ENCODE assay signal across 1 cellular context in the genomic region with DNA sequence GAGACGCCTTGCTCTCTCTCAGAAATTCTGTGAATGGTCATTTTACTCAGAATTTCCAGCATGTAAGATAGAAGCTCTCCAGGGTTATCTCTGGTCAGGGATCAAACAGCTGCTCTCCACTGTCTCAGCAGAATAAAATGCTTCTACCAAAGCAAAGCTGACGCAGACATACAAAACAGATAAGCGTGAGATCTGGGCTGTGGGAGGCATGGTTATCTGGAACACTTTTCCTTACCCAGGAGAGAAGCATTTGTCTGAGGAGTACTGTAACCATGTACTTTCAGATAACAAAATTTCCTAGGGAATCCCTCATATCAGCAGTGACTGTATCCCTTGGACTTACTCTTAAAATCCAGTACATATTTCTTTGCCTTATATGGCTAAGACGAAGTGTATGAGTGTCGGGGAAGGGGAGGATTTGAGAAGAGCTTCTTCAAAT.
TF ChIP-seq lines count a peak whose summit lies in the region.

No MANE protein-coding gene starts in this region.

TF ChIP-seq in K562, 482 proteins besides CTCF, POLR2A, EP300 and RAD21 (continued from another document and continues in another):
- TF ChIP-seq, protein P1, sequence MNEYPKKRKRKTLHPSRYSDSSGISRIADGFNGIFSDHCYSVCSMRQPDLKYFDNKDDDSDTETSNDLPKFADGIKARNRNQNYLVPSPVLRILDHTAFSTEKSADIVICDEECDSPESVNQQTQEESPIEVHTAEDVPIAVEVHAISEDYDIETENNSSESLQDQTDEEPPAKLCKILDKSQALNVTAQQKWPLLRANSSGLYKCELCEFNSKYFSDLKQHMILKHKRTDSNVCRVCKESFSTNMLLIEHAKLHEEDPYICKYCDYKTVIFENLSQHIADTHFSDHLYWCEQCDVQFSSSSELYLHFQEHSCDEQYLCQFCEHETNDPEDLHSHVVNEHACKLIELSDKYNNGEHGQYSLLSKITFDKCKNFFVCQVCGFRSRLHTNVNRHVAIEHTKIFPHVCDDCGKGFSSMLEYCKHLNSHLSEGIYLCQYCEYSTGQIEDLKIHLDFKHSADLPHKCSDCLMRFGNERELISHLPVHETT (CRISPR knock-in tag; conservative IDR thresholded peaks at IDR 0.05 in 1 of 2, IDR thresholded peaks at IDR 0.05 in 1 of 2): peak in 1 of 2 experiments; percentile 84; a peak in 2 of 4 replicates
- TF ChIP-seq MEIS2 (IDR thresholded peaks at IDR 0.05; ENCODE audit: partially characterized antibody): peak; percentile 70
- TF ChIP-seq PML (IDR thresholded peaks at IDR 0.05; ENCODE audit: low read length): peak; percentile 96
- TF ChIP-seq, protein P2, sequence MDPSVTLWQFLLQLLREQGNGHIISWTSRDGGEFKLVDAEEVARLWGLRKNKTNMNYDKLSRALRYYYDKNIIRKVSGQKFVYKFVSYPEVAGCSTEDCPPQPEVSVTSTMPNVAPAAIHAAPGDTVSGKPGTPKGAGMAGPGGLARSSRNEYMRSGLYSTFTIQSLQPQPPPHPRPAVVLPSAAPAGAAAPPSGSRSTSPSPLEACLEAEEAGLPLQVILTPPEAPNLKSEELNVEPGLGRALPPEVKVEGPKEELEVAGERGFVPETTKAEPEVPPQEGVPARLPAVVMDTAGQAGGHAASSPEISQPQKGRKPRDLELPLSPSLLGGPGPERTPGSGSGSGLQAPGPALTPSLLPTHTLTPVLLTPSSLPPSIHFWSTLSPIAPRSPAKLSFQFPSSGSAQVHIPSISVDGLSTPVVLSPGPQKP (CRISPR knock-in tag; IDR thresholded peaks at IDR 0.05): no peak
- 0 out of 2 replicates have a peak, but pooled peaks have one; percentile 36 for TF ChIP-seq L3MBTL2 (IDR thresholded peaks at IDR 0.05)
- peak; percentile 64; the same call in 1 of the 2 replicates for TF ChIP-seq ZEB2 (IDR thresholded peaks at IDR 0.05)
- TF ChIP-seq CXXC5 (CRISPR knock-in tag; IDR thresholded peaks at IDR 0.05): peak; percentile 91
- TF ChIP-seq, protein P3, sequence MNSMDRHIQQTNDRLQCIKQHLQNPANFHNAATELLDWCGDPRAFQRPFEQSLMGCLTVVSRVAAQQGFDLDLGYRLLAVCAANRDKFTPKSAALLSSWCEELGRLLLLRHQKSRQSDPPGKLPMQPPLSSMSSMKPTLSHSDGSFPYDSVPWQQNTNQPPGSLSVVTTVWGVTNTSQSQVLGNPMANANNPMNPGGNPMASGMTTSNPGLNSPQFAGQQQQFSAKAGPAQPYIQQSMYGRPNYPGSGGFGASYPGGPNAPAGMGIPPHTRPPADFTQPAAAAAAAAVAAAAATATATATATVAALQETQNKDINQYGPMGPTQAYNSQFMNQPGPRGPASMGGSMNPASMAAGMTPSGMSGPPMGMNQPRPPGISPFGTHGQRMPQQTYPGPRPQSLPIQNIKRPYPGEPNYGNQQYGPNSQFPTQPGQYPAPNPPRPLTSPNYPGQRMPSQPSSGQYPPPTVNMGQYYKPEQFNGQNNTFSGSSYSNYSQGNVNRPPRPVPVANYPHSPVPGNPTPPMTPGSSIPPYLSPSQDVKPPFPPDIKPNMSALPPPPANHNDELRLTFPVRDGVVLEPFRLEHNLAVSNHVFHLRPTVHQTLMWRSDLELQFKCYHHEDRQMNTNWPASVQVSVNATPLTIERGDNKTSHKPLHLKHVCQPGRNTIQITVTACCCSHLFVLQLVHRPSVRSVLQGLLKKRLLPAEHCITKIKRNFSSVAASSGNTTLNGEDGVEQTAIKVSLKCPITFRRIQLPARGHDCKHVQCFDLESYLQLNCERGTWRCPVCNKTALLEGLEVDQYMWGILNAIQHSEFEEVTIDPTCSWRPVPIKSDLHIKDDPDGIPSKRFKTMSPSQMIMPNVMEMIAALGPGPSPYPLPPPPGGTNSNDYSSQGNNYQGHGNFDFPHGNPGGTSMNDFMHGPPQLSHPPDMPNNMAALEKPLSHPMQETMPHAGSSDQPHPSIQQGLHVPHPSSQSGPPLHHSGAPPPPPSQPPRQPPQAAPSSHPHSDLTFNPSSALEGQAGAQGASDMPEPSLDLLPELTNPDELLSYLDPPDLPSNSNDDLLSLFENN (IDR thresholded peaks at IDR 0.05; ENCODE audit: low read depth in 2 of 2, low read length in 2 of 2): peak in 1 of 2 experiments; percentile 89; a peak in 2 of 4 replicates
- TF ChIP-seq ARNT (IDR thresholded peaks at IDR 0.05): peak in 1 of 2 experiments; percentile 88; a peak in 1 of 4 replicates
- TF ChIP-seq, protein P4, sequence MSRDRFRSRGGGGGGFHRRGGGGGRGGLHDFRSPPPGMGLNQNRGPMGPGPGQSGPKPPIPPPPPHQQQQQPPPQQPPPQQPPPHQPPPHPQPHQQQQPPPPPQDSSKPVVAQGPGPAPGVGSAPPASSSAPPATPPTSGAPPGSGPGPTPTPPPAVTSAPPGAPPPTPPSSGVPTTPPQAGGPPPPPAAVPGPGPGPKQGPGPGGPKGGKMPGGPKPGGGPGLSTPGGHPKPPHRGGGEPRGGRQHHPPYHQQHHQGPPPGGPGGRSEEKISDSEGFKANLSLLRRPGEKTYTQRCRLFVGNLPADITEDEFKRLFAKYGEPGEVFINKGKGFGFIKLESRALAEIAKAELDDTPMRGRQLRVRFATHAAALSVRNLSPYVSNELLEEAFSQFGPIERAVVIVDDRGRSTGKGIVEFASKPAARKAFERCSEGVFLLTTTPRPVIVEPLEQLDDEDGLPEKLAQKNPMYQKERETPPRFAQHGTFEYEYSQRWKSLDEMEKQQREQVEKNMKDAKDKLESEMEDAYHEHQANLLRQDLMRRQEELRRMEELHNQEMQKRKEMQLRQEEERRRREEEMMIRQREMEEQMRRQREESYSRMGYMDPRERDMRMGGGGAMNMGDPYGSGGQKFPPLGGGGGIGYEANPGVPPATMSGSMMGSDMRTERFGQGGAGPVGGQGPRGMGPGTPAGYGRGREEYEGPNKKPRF (IDR thresholded peaks at IDR 0.05; ENCODE audit: low read depth, low read length): no peak
- TF ChIP-seq HMGN3 (IDR thresholded peaks at IDR 0.05; ENCODE audit: borderline replicate concordance, extremely low read depth, insufficient read length, low read depth, low read length): peak; percentile 96
- TF ChIP-seq KAT8 (IDR thresholded peaks at IDR 0.05; ENCODE audit: low read depth): no peak
- TF ChIP-seq, protein P5, sequence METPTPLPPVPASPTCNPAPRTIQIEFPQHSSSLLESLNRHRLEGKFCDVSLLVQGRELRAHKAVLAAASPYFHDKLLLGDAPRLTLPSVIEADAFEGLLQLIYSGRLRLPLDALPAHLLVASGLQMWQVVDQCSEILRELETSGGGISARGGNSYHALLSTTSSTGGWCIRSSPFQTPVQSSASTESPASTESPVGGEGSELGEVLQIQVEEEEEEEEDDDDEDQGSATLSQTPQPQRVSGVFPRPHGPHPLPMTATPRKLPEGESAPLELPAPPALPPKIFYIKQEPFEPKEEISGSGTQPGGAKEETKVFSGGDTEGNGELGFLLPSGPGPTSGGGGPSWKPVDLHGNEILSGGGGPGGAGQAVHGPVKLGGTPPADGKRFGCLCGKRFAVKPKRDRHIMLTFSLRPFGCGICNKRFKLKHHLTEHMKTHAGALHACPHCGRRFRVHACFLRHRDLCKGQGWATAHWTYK (CRISPR knock-in tag; IDR thresholded peaks at IDR 0.05): 0 out of 2 replicates have a peak, but pooled peaks have one; percentile 35
- no peak for TF ChIP-seq ARID2 (IDR thresholded peaks at IDR 0.05)
- no peak for TF ChIP-seq ESRRA (IDR thresholded peaks at IDR 0.05; ENCODE audit: borderline replicate concordance, low read depth)
- TF ChIP-seq FOXA3 (CRISPR knock-in tag; conservative IDR thresholded peaks at IDR 0.05 in 1 of 2, IDR thresholded peaks at IDR 0.05 in 1 of 2): 0 out of 4 replicates have a peak, but pooled peaks of 1 of the 2 experiments have one; percentile 8
- peak; percentile 97 for TF ChIP-seq ZNF175 (CRISPR knock-in tag; IDR thresholded peaks at IDR 0.05; ENCODE audit: low read depth)
- peak; percentile 41 to 55; a peak in 3 of 4 replicates for TF ChIP-seq NRF1 (conservative IDR thresholded peaks at IDR 0.05 in 1 of 2, IDR thresholded peaks at IDR 0.05 in 1 of 2)
- peak; percentile 92 to 99 for TF ChIP-seq SRF (CRISPR knock-in tag; IDR thresholded peaks at IDR 0.05)
- peak; percentile 43; the same call in 1 of the 2 replicates for TF ChIP-seq MAFK (IDR thresholded peaks at IDR 0.05; ENCODE audit: low read length)
- TF ChIP-seq, protein P6, sequence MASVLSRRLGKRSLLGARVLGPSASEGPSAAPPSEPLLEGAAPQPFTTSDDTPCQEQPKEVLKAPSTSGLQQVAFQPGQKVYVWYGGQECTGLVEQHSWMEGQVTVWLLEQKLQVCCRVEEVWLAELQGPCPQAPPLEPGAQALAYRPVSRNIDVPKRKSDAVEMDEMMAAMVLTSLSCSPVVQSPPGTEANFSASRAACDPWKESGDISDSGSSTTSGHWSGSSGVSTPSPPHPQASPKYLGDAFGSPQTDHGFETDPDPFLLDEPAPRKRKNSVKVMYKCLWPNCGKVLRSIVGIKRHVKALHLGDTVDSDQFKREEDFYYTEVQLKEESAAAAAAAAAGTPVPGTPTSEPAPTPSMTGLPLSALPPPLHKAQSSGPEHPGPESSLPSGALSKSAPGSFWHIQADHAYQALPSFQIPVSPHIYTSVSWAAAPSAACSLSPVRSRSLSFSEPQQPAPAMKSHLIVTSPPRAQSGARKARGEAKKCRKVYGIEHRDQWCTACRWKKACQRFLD (CRISPR knock-in tag; IDR thresholded peaks at IDR 0.05): 0 out of 2 replicates have a peak, but pooled peaks have one; percentile 69
- TF ChIP-seq TAL1 (IDR thresholded peaks at IDR 0.05): peak; percentile 97
- TF ChIP-seq ADNP (tag; IDR thresholded peaks at IDR 0.05): peak; percentile 63; the same call in 1 of the 2 replicates
- TF ChIP-seq ZNF24 (IDR thresholded peaks at IDR 0.05): no peak
- TF ChIP-seq TAF15 (IDR thresholded peaks at IDR 0.05; ENCODE audit: low read depth, low read length): no peak
- TF ChIP-seq, protein P7, sequence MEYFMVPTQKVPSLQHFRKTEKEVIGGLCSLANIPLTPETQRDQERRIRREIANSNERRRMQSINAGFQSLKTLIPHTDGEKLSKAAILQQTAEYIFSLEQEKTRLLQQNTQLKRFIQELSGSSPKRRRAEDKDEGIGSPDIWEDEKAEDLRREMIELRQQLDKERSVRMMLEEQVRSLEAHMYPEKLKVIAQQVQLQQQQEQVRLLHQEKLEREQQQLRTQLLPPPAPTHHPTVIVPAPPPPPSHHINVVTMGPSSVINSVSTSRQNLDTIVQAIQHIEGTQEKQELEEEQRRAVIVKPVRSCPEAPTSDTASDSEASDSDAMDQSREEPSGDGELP (CRISPR knock-in tag; IDR thresholded peaks at IDR 0.05; ENCODE audit: borderline replicate concordance): peak; percentile 97
- TF ChIP-seq, protein P8, sequence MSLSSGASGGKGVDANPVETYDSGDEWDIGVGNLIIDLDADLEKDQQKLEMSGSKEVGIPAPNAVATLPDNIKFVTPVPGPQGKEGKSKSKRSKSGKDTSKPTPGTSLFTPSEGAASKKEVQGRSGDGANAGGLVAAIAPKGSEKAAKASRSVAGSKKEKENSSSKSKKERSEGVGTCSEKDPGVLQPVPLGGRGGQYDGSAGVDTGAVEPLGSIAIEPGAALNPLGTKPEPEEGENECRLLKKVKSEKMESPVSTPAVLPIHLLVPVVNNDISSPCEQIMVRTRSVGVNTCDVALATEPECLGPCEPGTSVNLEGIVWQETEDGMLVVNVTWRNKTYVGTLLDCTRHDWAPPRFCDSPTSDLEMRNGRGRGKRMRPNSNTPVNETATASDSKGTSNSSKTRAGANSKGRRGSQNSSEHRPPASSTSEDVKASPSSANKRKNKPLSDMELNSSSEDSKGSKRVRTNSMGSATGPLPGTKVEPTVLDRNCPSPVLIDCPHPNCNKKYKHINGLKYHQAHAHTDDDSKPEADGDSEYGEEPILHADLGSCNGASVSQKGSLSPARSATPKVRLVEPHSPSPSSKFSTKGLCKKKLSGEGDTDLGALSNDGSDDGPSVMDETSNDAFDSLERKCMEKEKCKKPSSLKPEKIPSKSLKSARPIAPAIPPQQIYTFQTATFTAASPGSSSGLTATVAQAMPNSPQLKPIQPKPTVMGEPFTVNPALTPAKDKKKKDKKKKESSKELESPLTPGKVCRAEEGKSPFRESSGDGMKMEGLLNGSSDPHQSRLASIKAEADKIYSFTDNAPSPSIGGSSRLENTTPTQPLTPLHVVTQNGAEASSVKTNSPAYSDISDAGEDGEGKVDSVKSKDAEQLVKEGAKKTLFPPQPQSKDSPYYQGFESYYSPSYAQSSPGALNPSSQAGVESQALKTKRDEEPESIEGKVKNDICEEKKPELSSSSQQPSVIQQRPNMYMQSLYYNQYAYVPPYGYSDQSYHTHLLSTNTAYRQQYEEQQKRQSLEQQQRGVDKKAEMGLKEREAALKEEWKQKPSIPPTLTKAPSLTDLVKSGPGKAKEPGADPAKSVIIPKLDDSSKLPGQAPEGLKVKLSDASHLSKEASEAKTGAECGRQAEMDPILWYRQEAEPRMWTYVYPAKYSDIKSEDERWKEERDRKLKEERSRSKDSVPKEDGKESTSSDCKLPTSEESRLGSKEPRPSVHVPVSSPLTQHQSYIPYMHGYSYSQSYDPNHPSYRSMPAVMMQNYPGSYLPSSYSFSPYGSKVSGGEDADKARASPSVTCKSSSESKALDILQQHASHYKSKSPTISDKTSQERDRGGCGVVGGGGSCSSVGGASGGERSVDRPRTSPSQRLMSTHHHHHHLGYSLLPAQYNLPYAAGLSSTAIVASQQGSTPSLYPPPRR (CRISPR knock-in tag; IDR thresholded peaks at IDR 0.05; ENCODE audit: borderline replicate concordance): no peak
- peak; percentile 84 for TF ChIP-seq ZNF766 (CRISPR knock-in tag; conservative IDR thresholded peaks at IDR 0.05)
- peak; percentile 65; the same call in 1 of the 2 replicates for TF ChIP-seq ZNF41 (CRISPR knock-in tag; conservative IDR thresholded peaks at IDR 0.05)
- peak in 1 of 2 experiments; percentile 30; a peak in 1 of 3 replicates for TF ChIP-seq CBX3 (IDR thresholded peaks at IDR 0.05; ENCODE audit: borderline replicate concordance in 1 of 2, low read length in 2 of 2)
- TF ChIP-seq, protein P9, sequence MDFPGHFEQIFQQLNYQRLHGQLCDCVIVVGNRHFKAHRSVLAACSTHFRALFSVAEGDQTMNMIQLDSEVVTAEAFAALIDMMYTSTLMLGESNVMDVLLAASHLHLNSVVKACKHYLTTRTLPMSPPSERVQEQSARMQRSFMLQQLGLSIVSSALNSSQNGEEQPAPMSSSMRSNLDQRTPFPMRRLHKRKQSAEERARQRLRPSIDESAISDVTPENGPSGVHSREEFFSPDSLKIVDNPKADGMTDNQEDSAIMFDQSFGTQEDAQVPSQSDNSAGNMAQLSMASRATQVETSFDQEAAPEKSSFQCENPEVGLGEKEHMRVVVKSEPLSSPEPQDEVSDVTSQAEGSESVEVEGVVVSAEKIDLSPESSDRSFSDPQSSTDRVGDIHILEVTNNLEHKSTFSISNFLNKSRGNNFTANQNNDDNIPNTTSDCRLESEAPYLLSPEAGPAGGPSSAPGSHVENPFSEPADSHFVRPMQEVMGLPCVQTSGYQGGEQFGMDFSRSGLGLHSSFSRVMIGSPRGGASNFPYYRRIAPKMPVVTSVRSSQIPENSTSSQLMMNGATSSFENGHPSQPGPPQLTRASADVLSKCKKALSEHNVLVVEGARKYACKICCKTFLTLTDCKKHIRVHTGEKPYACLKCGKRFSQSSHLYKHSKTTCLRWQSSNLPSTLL (IDR thresholded peaks at IDR 0.05): peak; percentile 50; the same call in 1 of the 2 replicates
- TF ChIP-seq, protein P10, sequence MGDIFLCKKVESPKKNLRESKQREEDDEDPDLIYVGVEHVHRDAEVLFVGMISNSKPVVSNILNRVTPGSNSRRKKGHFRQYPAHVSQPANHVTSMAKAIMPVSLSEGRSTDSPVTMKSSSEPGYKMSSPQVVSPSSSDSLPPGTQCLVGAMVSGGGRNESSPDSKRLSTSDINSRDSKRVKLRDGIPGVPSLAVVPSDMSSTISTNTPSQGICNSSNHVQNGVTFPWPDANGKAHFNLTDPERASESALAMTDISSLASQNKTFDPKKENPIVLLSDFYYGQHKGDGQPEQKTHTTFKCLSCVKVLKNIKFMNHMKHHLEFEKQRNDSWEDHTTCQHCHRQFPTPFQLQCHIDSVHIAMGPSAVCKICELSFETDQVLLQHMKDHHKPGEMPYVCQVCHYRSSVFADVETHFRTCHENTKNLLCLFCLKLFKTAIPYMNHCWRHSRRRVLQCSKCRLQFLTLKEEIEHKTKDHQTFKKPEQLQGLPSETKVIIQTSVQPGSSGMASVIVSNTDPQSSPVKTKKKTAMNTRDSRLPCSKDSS (IDR thresholded peaks at IDR 0.05; ENCODE audit: low read depth, partially characterized antibody): no peak
- TF ChIP-seq ELF4 (CRISPR knock-in tag; IDR thresholded peaks at IDR 0.05): peak; percentile 71; the same call in 1 of the 2 replicates
